In genomic region chr2:144252694-144253093, GRCh38 we compare ENCODE assay signal across 2 cellular contexts.
TF ChIP-seq lines count a peak whose summit lies in the region.

No MANE protein-coding gene starts in this region.

TF ChIP-seq in WTC11, 78 proteins besides CTCF, POLR2A, EP300 and RAD21 (continued from another document):
- TF ChIP-seq HMGXB4 (CRISPR knock-in tag; IDR thresholded peaks at IDR 0.05) (no peak), ATF6 (CRISPR knock-in tag; IDR thresholded peaks at IDR 0.05) (no peak), ZNF281 (CRISPR knock-in tag; IDR thresholded peaks at IDR 0.05) (no peak), ZNF532 (CRISPR knock-in tag; IDR thresholded peaks at IDR 0.05; ENCODE audit: borderline replicate concordance) (no peak)

TF ChIP-seq in H1, 55 proteins besides CTCF, POLR2A, EP300 and RAD21 (continued from another document):
- TF ChIP-seq USF2 (IDR thresholded peaks at IDR 0.05; ENCODE audit: low read length) (no peak), BRCA1 (IDR thresholded peaks at IDR 0.05; ENCODE audit: low read depth, low read length) (no peak), SP2 (IDR thresholded peaks at IDR 0.05; ENCODE audit: low read length) (no peak)
